Comparison of ENCODE assay signal across 30 cellular contexts in the genomic region with DNA sequence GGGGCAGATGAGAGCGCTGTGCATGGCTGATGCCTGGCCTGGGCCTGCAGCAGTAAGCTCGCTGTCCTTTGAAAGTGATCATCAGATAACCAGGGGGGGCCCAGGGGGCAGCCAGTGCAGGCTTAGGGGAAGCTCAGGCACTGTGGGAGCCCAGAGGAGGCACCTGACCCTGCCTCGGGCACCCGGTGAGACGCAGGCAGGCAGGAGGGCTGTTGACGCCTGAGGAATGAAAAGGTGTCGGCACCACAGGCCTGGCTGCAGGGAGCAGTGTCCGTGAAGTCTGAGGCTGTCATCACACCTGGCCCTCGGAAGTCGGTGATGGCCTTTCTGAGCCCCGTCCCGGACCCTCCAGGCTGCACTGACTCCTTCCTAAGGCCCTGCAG.
DNase-seq lines count a peak whose midpoint lies in the region; ATAC-seq, FAIRE-seq and TF ChIP-seq lines count a peak whose summit lies in the region.
"Had no signal": no experiment of that assay in that cellular context is flagged by ENCODE, and none has a peak within 500 bp of the region (broad histone marks: within the 10 kb centered on the region; RNA-seq: fewer than 3 reads in every experiment).

No MANE protein-coding gene starts in this region.

- no peak overlapping the region for H3K9ac ChIP-seq in HepG2 (ENCODE audit: insufficient read depth, low read depth, low read length)
- no peak overlapping the region for H3K9ac ChIP-seq in H1 (replicated peaks in 1 of 4; ENCODE audit: extremely low read depth in 1 of 4, low read depth in 3 of 4, low read length in 3 of 4)

- H3K36me3 Mint-ChIP-seq in chondrocyte (ENCODE audit: low read depth), result no peaks in the 10 kb centered on the region
- H3K36me3 Mint-ChIP-seq: activated naive CD8-positive, alpha-beta T cell treated with anti-CD3 and anti-CD28 coated beads, Interleukin-2, amount 10 ng/mL, durations not matched to agents 7 days and 5 days; naive B cell; WTC11 had no signal

- CTCF ChIA-PET in HepG2 (lab: Yijun Ruan, JAX; ENCODE audit: low intra/inter-chr PET ratio, low total read pairs) (no interaction called here), H1 (lab: Charles Lee; ENCODE audit: partially characterized antibody) (interaction anchor here (1.1 to 1.7 kb wide), 4 partner anchors 11 to 78 kb away, joined by 3 to 6 read pairs (median 4); no protein-coding TSS in a partner anchor)

- no peak overlapping the region for H2BK15ac ChIP-seq in H1 (ENCODE audit: low read length)

- no peaks in the 10 kb centered on the region for H3K9me3 Mint-ChIP-seq in chondrocyte (ENCODE audit: low read depth)
- H3K9me3 Mint-ChIP-seq: activated naive CD8-positive, alpha-beta T cell treated with anti-CD3 and anti-CD28 coated beads, Interleukin-2, amount 10 ng/mL, durations not matched to agents 7 days and 5 days; activated T-cell treated with anti-CD3 and anti-CD28 coated beads, Interleukin-2, amount 50 U/mL, for 4 hours; effector memory CD8-positive, alpha-beta T cell; mesothelial cell of epicardium; naive B cell; WTC11 had no signal

- peaks cover 7% of the 10 kb centered on the region for H3K79me1 ChIP-seq in H1 (ENCODE audit: low read depth, low read length)

- no TSS peak for BruUV-seq in HepG2 (replicated peaks; lab: Mats Ljungman, UMichigan)

- H4K20me1 ChIP-seq in HepG2 (ENCODE audit: insufficient read depth, low read length) (peaks cover 12% of the 10 kb centered on the region; the same call in 1 of the 2 replicates), H1 (replicated peaks in 1 of 2; ENCODE audit: control insufficient read depth in 1 of 2, insufficient read depth in 2 of 2, low read length in 2 of 2) (peaks cover 0 to 3% of the 10 kb centered on the region in 2 experiments)

- H3K56ac ChIP-seq in H1 (replicated peaks; ENCODE audit: insufficient read length, low read depth, low read length), result no peak overlapping the region

- no peak overlapping the region for H2AFZ ChIP-seq in HepG2 (ENCODE audit: low read length)
- H2AFZ ChIP-seq in H1 (ENCODE audit: low read length), result no peak overlapping the region

- no peak for TF ChIP-seq RAD21 in HepG2 (CRISPR knock-in tag; IDR thresholded peaks at IDR 0.05)
- TF ChIP-seq RAD21 in H1 (IDR thresholded peaks at IDR 0.05 in 1 of 2, conservative IDR thresholded peaks at IDR 0.05 in 1 of 2; ENCODE audit: low read depth in 2 of 2, low read length in 2 of 2), result no peak

- no peak overlapping the region for H3K4me2 ChIP-seq in HepG2 (ENCODE audit: low read depth, low read length)
- no peak overlapping the region for H3K4me2 ChIP-seq in H1 (ENCODE audit: insufficient read depth in 1 of 2, low read depth in 2 of 2, low read length in 2 of 2)

- H3K79me2 ChIP-seq in HepG2 (ENCODE audit: insufficient read depth, low read length) (no peaks in the 10 kb centered on the region), H1 (ENCODE audit: control insufficient read depth in 1 of 2, insufficient read depth in 2 of 2, low read length in 2 of 2) (no peaks in the 10 kb centered on the region)

- TF ChIP-seq CTCF in right lobe of liver (IDR thresholded peaks at IDR 0.05) (no peak), HepG2 (CRISPR knock-in tag; IDR thresholded peaks at IDR 0.05) (no peak), H1 (IDR thresholded peaks at IDR 0.05; ENCODE audit: control extremely low read depth in 1 of 3, insufficient read depth in 1 of 3, low read depth in 1 of 3, low read length in 3 of 3) (no peak), psoas muscle (IDR thresholded peaks at IDR 0.05) (no peak), vagina (IDR thresholded peaks at IDR 0.05) (no peak), chondrocyte (IDR thresholded peaks at IDR 0.05) (no peak), transverse colon (IDR thresholded peaks at IDR 0.05) (no peak)

- no peak overlapping the region for H3K18ac ChIP-seq in H1 (ENCODE audit: extremely low read depth, low read length)

- POLR2A ChIA-PET in HepG2 (lab: Yijun Ruan, JAX) (no interaction called here), H1 (lab: Charles Lee; ENCODE audit: partially characterized antibody) (interaction anchor here (0.9 kb wide), 1 partner anchor 14 kb away, joined by 3 read pairs; no protein-coding TSS in a partner anchor)

- FAIRE-seq in HepG2 (lab: Jason Lieb, UNC) (no peak), H1 (lab: Jason Lieb, UNC) (no peak)

- no peak overlapping the region for H3K14ac ChIP-seq in H1 (ENCODE audit: insufficient read length)

- ATAC-seq in right lobe of liver, result no peak
- ATAC-seq in HepG2, result no peak
- no peak for ATAC-seq in psoas muscle
- ATAC-seq: activated T-cell treated with anti-CD3 and anti-CD28 coated beads, Interleukin-2, amount 50 U/mL, for 4 hours; effector memory CD8-positive, alpha-beta T cell; WTC11 had no signal

- in situ Hi-C loops in HepG2 (cut with HindIII; ENCODE audit: extremely low pct_ligation_motif_present, low pct_unique_long_range_greater_than_20kb) (no loop called here), transverse colon (cut with MboI; ENCODE audit: low pct_ligation_motif_present in 1 of 4, low pct_unique_long_range_greater_than_20kb in 1 of 4, low sequenced_read_pairs in 3 of 4) (no loop called here)

- H3K4me3 ChIP-seq in right lobe of liver (no peak overlapping the region), HepG2 (replicated peaks in 1 of 3; ENCODE audit: insufficient read depth in 1 of 3, low read depth in 2 of 3, low read length in 3 of 3) (no peak overlapping the region), H1 (ENCODE audit: extremely low read depth in 1 of 4, insufficient read depth in 2 of 4, low read depth in 3 of 4, low read length in 4 of 4) (no peak overlapping the region), psoas muscle (no peak overlapping the region), vagina (no peak overlapping the region), transverse colon (no peak overlapping the region)
- H3K4me3 ChIP-seq: ascending aorta, cardiac muscle cell, SJSA1 had no signal

- no peaks in the 10 kb centered on the region for H3K27me3 Mint-ChIP-seq in chondrocyte (ENCODE audit: low read depth)
- H3K27me3 Mint-ChIP-seq: effector memory CD8-positive, alpha-beta T cell had no signal

- H3K27ac Mint-ChIP-seq in chondrocyte (ENCODE audit: unreplicated experiment), result no peak overlapping the region
- H3K27ac Mint-ChIP-seq: activated naive CD8-positive, alpha-beta T cell treated with anti-CD3 and anti-CD28 coated beads, Interleukin-2, amount 10 ng/mL, durations not matched to agents 7 days and 5 days had no signal

- H4K8ac ChIP-seq in H1 (ENCODE audit: extremely low read depth, insufficient read depth, low read length), result no peak overlapping the region

- H3K27me3 ChIP-seq in right lobe of liver (no peaks in the 10 kb centered on the region), HepG2 (ENCODE audit: control insufficient read depth in 1 of 2, insufficient read depth in 2 of 2, low read length in 2 of 2) (no peaks in the 10 kb centered on the region), H1 (replicated peaks in 1 of 4; ENCODE audit: control insufficient read depth in 3 of 4, extremely low read depth in 1 of 4, insufficient read depth in 3 of 4, low read length in 3 of 4) (no peaks in the 10 kb centered on the region), psoas muscle (ENCODE audit: insufficient read depth in 3 of 3, low read length in 2 of 3) (no peaks in the 10 kb centered on the region), vagina (no peaks in the 10 kb centered on the region), transverse colon (no peaks in the 10 kb centered on the region)
- H3K27me3 ChIP-seq: ascending aorta, BE2C, cardiac muscle cell, SJSA1 had no signal

- no peak overlapping the region for H2BK12ac ChIP-seq in H1 (ENCODE audit: low read depth, low read length)

- no CpG with 5 or more reads among the region's 12 CpGs for WGBS in right lobe of liver (ENCODE audit: insufficient coverage, low coverage, low lambda C conversion rate, missing lambda C conversion rate)
- WGBS in HepG2 (ENCODE audit: low lambda C conversion rate), result 100% methylated on average over 5 of the region's 12 CpGs
- WGBS in H1 (ENCODE audit: extremely low coverage in 1 of 2, insufficient coverage in 1 of 2, insufficient read length in 1 of 2, insufficient replicate concordance in 2 of 2, low coverage in 1 of 2, low lambda C conversion rate in 2 of 2, missing lambda C conversion rate in 1 of 2), 2 experiments, result 84% methylated on average over 10 of the region's 12 CpGs; no CpG with 5 or more reads in 1 of the 2 experiments
- WGBS in psoas muscle, 3 donors, result 67 to 79% (median 69%) methylated on average over 12 of the region's 12 CpGs
- WGBS in transverse colon (ENCODE audit: low coverage in 1 of 2), 2 donors, result 92% methylated on average over 12 of the region's 12 CpGs; no CpG with 5 or more reads in 1 of the 2 donors

- H3K4me1 ChIP-seq in right lobe of liver, result peaks cover 8 to 78% (median 43%) of the 10 kb centered on the region in 4 donors
- no peaks in the 10 kb centered on the region for H3K4me1 ChIP-seq in HepG2 (ENCODE audit: insufficient read depth, low read length)
- H3K4me1 ChIP-seq in H1 (replicated peaks in 1 of 4; ENCODE audit: control insufficient read depth in 3 of 4, insufficient read depth in 4 of 4, low read length in 3 of 4), result peaks cover 0 to 26% (median 11%) of the 10 kb centered on the region in 4 experiments; a peak in 4 of 7 replicates
- H3K4me1 ChIP-seq in psoas muscle, result peaks cover 98% of the 10 kb centered on the region
- H3K4me1 ChIP-seq in vagina, result peaks cover 96% of the 10 kb centered on the region
- peaks cover 38 to 73% (median 59%) of the 10 kb centered on the region in 4 donors for H3K4me1 ChIP-seq in transverse colon

- no peak overlapping the region for H4K5ac ChIP-seq in H1 (ENCODE audit: insufficient read length, low read depth, low read length)

- H2BK20ac ChIP-seq in H1 (ENCODE audit: low read length), result no peak overlapping the region

- H3K36me3 ChIP-seq in right lobe of liver (peaks cover 0 to 36% (median 17%) of the 10 kb centered on the region in 4 donors), HepG2 (replicated peaks in 1 of 2; ENCODE audit: control insufficient read depth in 1 of 2, insufficient read depth in 2 of 2, low read length in 2 of 2) (peaks cover 13 to 36% of the 10 kb centered on the region in 2 experiments; a peak in 3 of 5 replicates), H1 (ENCODE audit: control insufficient read depth in 2 of 4, insufficient read depth in 4 of 4, low read length in 3 of 4) (no peaks in the 10 kb centered on the region), psoas muscle (ENCODE audit: insufficient read depth in 1 of 2, low read depth in 1 of 2) (no peaks in the 10 kb centered on the region), vagina (peaks cover 0 to 6% of the 10 kb centered on the region in 2 donors), transverse colon (peaks cover 0 to 2% (median 0%) of the 10 kb centered on the region in 4 donors)
- H3K36me3 ChIP-seq: BE2C, cardiac muscle cell had no signal

- H3K23me2 ChIP-seq in H1 (ENCODE audit: low read depth, low read length), result no peaks in the 10 kb centered on the region; the same call in 1 of the 2 replicates

- no peak overlapping the region for H3K4me3 Mint-ChIP-seq in chondrocyte (ENCODE audit: unreplicated experiment)
- H3K4me3 Mint-ChIP-seq: activated naive CD8-positive, alpha-beta T cell treated with anti-CD3 and anti-CD28 coated beads, Interleukin-2, amount 10 ng/mL, durations not matched to agents 7 days and 5 days; activated T-cell treated with anti-CD3 and anti-CD28 coated beads, Interleukin-2, amount 50 U/mL, for 4 hours; effector memory CD8-positive, alpha-beta T cell; mesothelial cell of epicardium; WTC11 had no signal

- 0 out of 2 replicates have a peak overlapping the region, but pooled peaks have one; percentile 65 for H2AK5ac ChIP-seq in H1 (ENCODE audit: low read depth, low read length)

- H3K9me3 ChIP-seq in right lobe of liver (no peaks in the 10 kb centered on the region), HepG2 (ENCODE audit: low read length) (no peaks in the 10 kb centered on the region), H1 (ENCODE audit: insufficient read depth in 2 of 2, low read depth in 1 of 2, low read length in 1 of 2) (no peaks in the 10 kb centered on the region), psoas muscle (no peaks in the 10 kb centered on the region), vagina (no peaks in the 10 kb centered on the region), transverse colon (no peaks in the 10 kb centered on the region)
- H3K9me3 ChIP-seq: ascending aorta, BE2C, Caco-2, SJSA1 had no signal

- TF ChIP-seq EP300 in HepG2 (IDR thresholded peaks at IDR 0.05; ENCODE audit: low read depth in 2 of 2, low read length in 2 of 2) (no peak), HepG2 (CRISPR knock-in tag; IDR thresholded peaks at IDR 0.05; ENCODE audit: borderline replicate concordance) (no peak), H1 (IDR thresholded peaks at IDR 0.05; ENCODE audit: borderline replicate concordance in 1 of 2, low read depth in 2 of 2, low read length in 2 of 2) (no peak), transverse colon (IDR thresholded peaks at IDR 0.05; ENCODE audit: low read depth) (no peak)

- no peak overlapping the region for H3K4ac ChIP-seq in H1 (replicated peaks; ENCODE audit: insufficient read length, low read depth, low read length)

- 0 out of 2 replicates have a peak overlapping the region, but pooled peaks have one; percentile 7 for H2BK5ac ChIP-seq in H1 (ENCODE audit: low read depth, low read length)

- intact Hi-C loops in right lobe of liver (cut with DNase I), result no loop called here
- intact Hi-C loops in HepG2 (cut with micrococcal nuclease; ENCODE audit: unreplicated experiment), result no loop called here
- intact Hi-C loops in psoas muscle (cut with DNase I), result loop anchor here in 1 of 2 donors (5.0 kb wide), 2 partner anchors 34 to 79 kb away; no protein-coding TSS in a partner anchor
- intact Hi-C loops in vagina (cut with DNase I), result no loop called here
- intact Hi-C loops in transverse colon (cut with DNase I; ENCODE audit: low total_unique reads), result no loop called here

- TF ChIP-seq POLR2A in right lobe of liver (IDR thresholded peaks at IDR 0.05) (no peak), HepG2 (IDR thresholded peaks at IDR 0.05; ENCODE audit: insufficient read depth in 1 of 2, low read depth in 2 of 2, low read length in 2 of 2) (no peak), H1 (IDR thresholded peaks at IDR 0.05; ENCODE audit: control extremely low read depth in 1 of 2, low read depth in 2 of 2, low read length in 2 of 2) (no peak), vagina (IDR thresholded peaks at IDR 0.05) (no peak), transverse colon (IDR thresholded peaks at IDR 0.05) (no peak)

- no peak overlapping the region for H3K23ac ChIP-seq in H1 (ENCODE audit: insufficient read length)

- H3K27ac ChIP-seq in right lobe of liver (peak overlapping the region in 2 of 3 donors; percentile 1 to 84), HepG2 (ENCODE audit: extremely low read length, insufficient read depth, low read length) (no peak overlapping the region), H1 (ENCODE audit: low read depth, low read length) (no peak overlapping the region), psoas muscle (peak overlapping the region; percentile 81), vagina (peak overlapping the region; percentile 80), transverse colon (peak overlapping the region in 1 of 4 donors; percentile 37)
- H3K27ac ChIP-seq: cardiac muscle cell, SJSA1 had no signal

- H4K91ac ChIP-seq in H1 (replicated peaks; ENCODE audit: insufficient read length, low read length), result no peak overlapping the region

- DNase-seq in right lobe of liver (no peak), HepG2 (ENCODE audit: low spot score) (no peak), H1 (ENCODE audit: low read depth in 1 of 2, low spot score in 2 of 2) (no peak), psoas muscle (no peak), vagina (ENCODE audit: extremely low spot score in 2 of 2) (no peak), chondrocyte (ENCODE audit: low spot score) (no peak), transverse colon (no peak), NCI-H187 (lab: John Stamatoyannopoulos, UW) (no peak)
- DNase-seq: ACHN; activated CD4-positive, alpha-beta T cell treated with anti-CD3 and anti-CD28 coated beads, Interleukin-2, amount 50 U/mL, for 1 hour; activated gamma-delta T cell; activated naive CD8-positive, alpha-beta T cell treated with anti-CD3 and anti-CD28 coated beads, Interleukin-2, amount 10 ng/mL, durations not matched to agents 7 days and 5 days; activated T-cell treated with anti-CD3 and anti-CD28 coated beads, Interleukin-2, amount 50 U/mL, for 4 hours; cortex of kidney; effector memory CD8-positive, alpha-beta T cell; GDM1; IMR-90; MV-4-11; naive B cell; NCI-H1436; NCI-H446; NCI-H774; stimulated activated naive CD4-positive, alpha-beta T cell had no signal

- H3K4me1 Mint-ChIP-seq in chondrocyte (ENCODE audit: low read depth), result peaks cover 75% of the 10 kb centered on the region

- no peak overlapping the region for H2BK120ac ChIP-seq in H1 (replicated peaks; ENCODE audit: low read depth, low read length)

Comparison
In these comparisons a context has a peak if more than half of its experiments do, and no peak if none do; other contexts are left out.
1. H3K27ac ChIP-seq: peak in right lobe of liver (2 of 3), psoas muscle (single experiment) and vagina (single experiment); none in HepG2 (single experiment) and H1 (single experiment).